In the genomic region with DNA sequence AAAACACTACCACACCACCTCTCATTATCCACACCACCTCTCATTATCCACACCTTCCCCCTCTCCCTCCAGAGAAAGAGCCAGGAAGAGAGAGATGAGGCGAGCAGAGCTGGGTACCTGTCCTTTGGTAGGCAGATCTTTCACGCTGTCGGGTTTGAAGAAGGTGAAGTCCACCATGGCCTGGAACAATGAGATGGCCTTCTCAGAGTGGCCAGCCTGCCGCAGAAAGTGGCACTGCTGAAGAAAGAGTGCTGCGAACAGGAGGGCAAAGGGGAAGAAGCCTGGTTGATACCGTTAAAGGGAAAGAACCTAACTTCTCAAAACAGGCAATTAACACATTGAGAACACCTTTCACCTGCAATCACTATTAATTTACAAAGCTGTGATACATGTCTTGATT, we compare ENCODE assay signal across 9 cellular contexts. TPM values are rescaled to one million over a fixed set of nuclear protein-coding genes. Genes with fewer than 3 reads are reported as not detected.
DNase-seq lines count a peak whose midpoint lies in the region; ATAC-seq and TF ChIP-seq lines count a peak whose summit lies in the region.
"Had no signal": no experiment of that assay in that cellular context is flagged by ENCODE, and none has a peak within 500 bp of the region (broad histone marks: within the 10 kb centered on the region; RNA-seq: fewer than 3 reads in every experiment).

No MANE protein-coding gene starts in this region.

- peak; percentile 27; the same call in 1 of the 2 replicates for ATAC-seq in HCT116

- RAD21 ChIA-PET in HCT116 (lab: Charles Lee; ENCODE audit: low non-redundant PET in 1 of 2, low total read pairs in 2 of 2, uncharacterized antibody in 2 of 2, unreplicated experiment in 2 of 2): interaction anchor here in 1 of 2 experiments (0.7 kb wide), 1 partner anchor 29 kb away, joined by 3 read pairs; no protein-coding TSS in a partner anchor

- TF ChIP-seq CTCF in HCT116 (IDR thresholded peaks at IDR 0.05 in 2 of 3, conservative IDR thresholded peaks at IDR 0.05 in 1 of 3; ENCODE audit: borderline replicate concordance in 1 of 3, insufficient read depth in 1 of 3, low read depth in 2 of 3, low read length in 2 of 3) (no peak), progenitor cell of endocrine pancreas (IDR thresholded peaks at IDR 0.05; ENCODE audit: unreplicated experiment) (no peak), vagina (IDR thresholded peaks at IDR 0.05) (no peak)

- H3K9me3 Mint-ChIP-seq in progenitor cell of endocrine pancreas (ENCODE audit: low read depth): no peaks in the 10 kb centered on the region

- DNase-seq in HCT116 (ENCODE audit: low read depth, low spot score): no peak
- DNase-seq in cerebellar cortex (ENCODE audit: low spot score): peak; percentile 39
- DNase-seq in occipital lobe (lab: John Stamatoyannopoulos, UW): peak; percentile 21
- no peak for DNase-seq in progenitor cell of endocrine pancreas (ENCODE audit: low spot score, unreplicated experiment)
- no peak for DNase-seq in vagina (ENCODE audit: extremely low spot score in 2 of 2)
- DNase-seq in central memory CD4-positive, alpha-beta T cell: no peak
- DNase-seq: lower lobe of right lung; stimulated activated CD4-positive, alpha-beta T cell treated with anti-CD3 and anti-CD28 coated beads, Interleukin-4, amount 100 ng/mL, for 4 hours had no signal

- H3K9me3 ChIP-seq in BLaER1 treated with 17β-estradiol and CSF1 and Interleukin-3, amounts not matched to agents 10 nM and 100 nM (replicated peaks in 1 of 11): no peaks in the 10 kb centered on the region
- H3K9me3 ChIP-seq in HCT116 (ENCODE audit: control insufficient read depth in 1 of 2, insufficient read depth in 1 of 2, low read depth in 1 of 2, low read length in 2 of 2): no peaks in the 10 kb centered on the region
- no peaks in the 10 kb centered on the region for H3K9me3 ChIP-seq in vagina
- H3K9me3 ChIP-seq: lower lobe of right lung had no signal

- no peak for TF ChIP-seq RAD21 in HCT116 (IDR thresholded peaks at IDR 0.05; ENCODE audit: low read depth)

- no peak overlapping the region for H3K27ac Mint-ChIP-seq in progenitor cell of endocrine pancreas

- H3K9ac ChIP-seq in BLaER1 treated with 17β-estradiol and CSF1 and Interleukin-3, amounts not matched to agents 10 nM and 100 nM: peak overlapping the region in 6 of 11 experiments; percentile 27 to 46 (median 35); a peak in 7 of 22 replicates
- H3K9ac ChIP-seq in HCT116 (ENCODE audit: low read length): no peak overlapping the region

- H3K4me3 Mint-ChIP-seq in progenitor cell of endocrine pancreas (ENCODE audit: low read depth): no peak overlapping the region

- no peak overlapping the region for H3K4me3 ChIP-seq in BLaER1 treated with 17β-estradiol and CSF1 and Interleukin-3, amounts not matched to agents 10 nM and 100 nM
- H3K4me3 ChIP-seq in HCT116 (replicated peaks in 1 of 2; ENCODE audit: low read depth in 1 of 2, low read length in 2 of 2) (no peak overlapping the region), vagina (no peak overlapping the region)
- H3K4me3 ChIP-seq: lower lobe of right lung had no signal

- peak overlapping the region in 10 of 11 experiments; percentile 18 to 64 (median 40); a peak in 11 of 22 replicates for H3K27ac ChIP-seq in BLaER1 treated with 17β-estradiol and CSF1 and Interleukin-3, amounts not matched to agents 10 nM and 100 nM
- H3K27ac ChIP-seq in HCT116 (ENCODE audit: low read depth, low read length) (peak overlapping the region; percentile 13; the same call in 1 of the 2 replicates), vagina (no peak overlapping the region)
- H3K27ac ChIP-seq: lower lobe of right lung had no signal

- CTCF ChIA-PET in HCT116 (lab: Charles Lee): interaction anchor here (0.6 to 1.6 kb wide), 14 partner anchors 12 to 495 kb away, joined by 3 to 32 read pairs (median 3); no protein-coding TSS in a partner anchor

- H3K4me2 ChIP-seq in BLaER1 treated with 17β-estradiol and CSF1 and Interleukin-3, amounts not matched to agents 10 nM and 100 nM: peak overlapping the region in 9 of 11 experiments; percentile 16 to 51 (median 39); a peak in 14 of 22 replicates
- H3K4me2 ChIP-seq in HCT116 (ENCODE audit: low read length): no peak overlapping the region

- intact Hi-C loops in HCT116 (cut with micrococcal nuclease) (loop anchor here (1.0 to 10.0 kb wide), 3 partner anchors 218 to 454 kb away; no protein-coding TSS in a partner anchor), vagina (cut with DNase I) (no loop called here)

- no peak overlapping the region for H2AFZ ChIP-seq in HCT116 (ENCODE audit: low read depth, low read length, poor library complexity, severe bottlenecking)

- H3K4me1 Mint-ChIP-seq in progenitor cell of endocrine pancreas (ENCODE audit: low read depth): peaks cover 34% of the 10 kb centered on the region

- BruUV-seq in HCT116 (replicated peaks; lab: Mats Ljungman, UMichigan): no TSS peak

- no peaks in the 10 kb centered on the region for H3K79me2 ChIP-seq in HCT116 (ENCODE audit: insufficient read depth, low read length)

- TF ChIP-seq POLR2A in HCT116 (IDR thresholded peaks at IDR 0.05; ENCODE audit: borderline replicate concordance, extremely low read depth, insufficient read depth, insufficient read length): no peak
- no peak for TF ChIP-seq POLR2A in vagina (IDR thresholded peaks at IDR 0.05)

- H3K27me3 ChIP-seq in BLaER1 treated with 17β-estradiol and CSF1 and Interleukin-3, amounts not matched to agents 10 nM and 100 nM: no peaks in the 10 kb centered on the region
- H3K27me3 ChIP-seq in HCT116 (ENCODE audit: insufficient read depth, low read length) (no peaks in the 10 kb centered on the region), vagina (no peaks in the 10 kb centered on the region)

- H3K36me3 Mint-ChIP-seq in progenitor cell of endocrine pancreas (ENCODE audit: insufficient read depth): peaks cover 20% of the 10 kb centered on the region

- POLR2A ChIA-PET in HCT116 (lab: Charles Lee): interaction anchor here (2.1 kb wide), 1 partner anchor 96 kb away, joined by 10 read pairs; the partner anchor contains the start of gene CALM1

- peaks cover 0 to 9% (median 0%) of the 10 kb centered on the region in 11 experiments; a peak in 1 of 22 replicates for H4K20me1 ChIP-seq in BLaER1 treated with 17β-estradiol and CSF1 and Interleukin-3, amounts not matched to agents 10 nM and 100 nM
- no peaks in the 10 kb centered on the region for H4K20me1 ChIP-seq in HCT116 (ENCODE audit: insufficient read depth)

- no peaks in the 10 kb centered on the region for H3K27me3 Mint-ChIP-seq in progenitor cell of endocrine pancreas

- H3K9me2 ChIP-seq in HCT116 (ENCODE audit: insufficient read depth): no peaks in the 10 kb centered on the region

- H3K36me3 ChIP-seq in BLaER1 treated with 17β-estradiol and CSF1 and Interleukin-3, amounts not matched to agents 10 nM and 100 nM: peaks cover 60 to 95% (median 76%) of the 10 kb centered on the region in 11 experiments
- H3K36me3 ChIP-seq in HCT116 (ENCODE audit: control insufficient read depth in 1 of 2, insufficient read depth in 2 of 2, low read length in 2 of 2): peaks cover 24% of the 10 kb centered on the region in 2 experiments; a peak in 3 of 4 replicates
- H3K36me3 ChIP-seq in vagina: peaks cover 0 to 23% of the 10 kb centered on the region in 2 donors

- H3K4me1 ChIP-seq in BLaER1 treated with 17β-estradiol and CSF1 and Interleukin-3, amounts not matched to agents 10 nM and 100 nM: peaks cover 5 to 30% (median 17%) of the 10 kb centered on the region in 10 experiments; a peak in 18 of 20 replicates
- H3K4me1 ChIP-seq in HCT116 (ENCODE audit: control insufficient read depth in 1 of 2, insufficient read depth in 2 of 2, low read length in 2 of 2): peaks cover 0 to 7% of the 10 kb centered on the region in 2 experiments; a peak in 1 of 4 replicates
- H3K4me1 ChIP-seq in vagina: peaks cover 7% of the 10 kb centered on the region

TF ChIP-seq in HCT116, 20 proteins besides CTCF, POLR2A, EP300 and RAD21 (continues in another document):
- TF ChIP-seq SIN3A (IDR thresholded peaks at IDR 0.05; ENCODE audit: low read depth) (no peak), EZH2 (IDR thresholded peaks at IDR 0.05) (no peak), EGR1 (IDR thresholded peaks at IDR 0.05; ENCODE audit: low read depth) (no peak), ATF3 (IDR thresholded peaks at IDR 0.05) (no peak), SP1 (IDR thresholded peaks at IDR 0.05; ENCODE audit: low read depth) (no peak), SRF (IDR thresholded peaks at IDR 0.05; ENCODE audit: low read depth) (no peak), ELF1 (IDR thresholded peaks at IDR 0.05; ENCODE audit: borderline replicate concordance, low read depth) (no peak), MAX (IDR thresholded peaks at IDR 0.05) (no peak), FOSL1 (IDR thresholded peaks at IDR 0.05; ENCODE audit: low read depth) (no peak), CBX3 (IDR thresholded peaks at IDR 0.05; ENCODE audit: low read depth) (no peak), ZFX (IDR thresholded peaks at IDR 0.05) (no peak), ZNF274 (IDR thresholded peaks at IDR 0.05; ENCODE audit: low read depth, low read length) (no peak), POLR2AphosphoS5 (IDR thresholded peaks at IDR 0.05; ENCODE audit: low read depth, low read length) (no peak)

RNA-seq across cellular contexts. Expression of gene NRDE2, which starts 30.6 kb away (rescaled TPM):
- 20.1 TPM for total RNA-seq in HCT116 (2021; ENCODE audit: unreplicated experiment)
- polyA plus RNA-seq in HCT116 (2012): 8.1 and 10.1 TPM in 2 replicates
- 20.1 TPM for total RNA-seq in occipital lobe
- 36.7 and 38.2 TPM in 2 replicates for total RNA-seq in progenitor cell of endocrine pancreas
- total RNA-seq in vagina: 7.9 TPM

RNA-seq across cellular contexts. Expression of gene PSMC1, which starts 44.8 kb away (rescaled TPM):
- total RNA-seq in HCT116 (2021; ENCODE audit: unreplicated experiment) (132 TPM), occipital lobe (64.1 TPM), progenitor cell of endocrine pancreas (96.2 and 96.8 TPM in 2 replicates), vagina (32.7 TPM)
- 146 and 172 TPM in 2 replicates for polyA plus RNA-seq in HCT116 (2012)

Comparison
In these comparisons a context has a peak if more than half of its experiments do, and no peak if none do; other contexts are left out.
1. DNase-seq: peak in cerebellar cortex (single experiment) and occipital lobe (single experiment); none in HCT116 (single experiment), progenitor cell of endocrine pancreas (single experiment), vagina (0 of 2) and central memory CD4-positive, alpha-beta T cell (single experiment).